1 cellular context compared by ENCODE assay signal in the genomic region with DNA sequence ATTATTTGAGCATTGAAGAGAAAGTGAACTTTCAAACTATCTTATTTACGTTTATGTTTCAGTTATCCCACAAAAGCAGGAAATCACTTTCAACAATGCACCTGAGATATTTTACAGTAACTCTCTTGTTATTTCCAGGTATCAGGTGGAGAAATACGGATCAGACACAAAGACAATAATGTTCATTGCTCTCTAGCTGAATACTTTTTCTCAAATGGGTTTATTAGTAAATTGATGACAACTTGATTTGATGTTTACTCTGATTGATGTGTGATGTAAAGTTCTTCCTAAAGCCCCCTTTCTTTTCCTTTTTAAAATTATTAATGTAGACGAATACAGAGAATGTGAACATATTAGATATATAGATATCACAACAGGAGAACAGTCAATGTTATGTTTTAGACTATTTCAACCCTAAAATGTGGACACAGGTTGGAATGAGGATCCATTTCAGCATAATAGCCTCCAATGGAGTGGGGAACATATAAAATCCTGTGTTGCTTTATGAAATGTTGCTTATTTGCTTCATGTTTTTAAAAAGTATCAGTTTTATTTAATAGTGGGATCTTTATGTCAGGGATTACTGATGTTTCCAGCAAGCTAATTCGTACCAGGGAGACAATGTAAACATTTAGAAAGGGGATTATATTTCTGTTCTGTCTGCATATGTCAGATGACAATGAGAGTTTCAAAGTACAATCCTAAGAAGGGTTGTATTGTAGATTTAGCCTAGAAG.
TF ChIP-seq lines count a peak whose summit lies in the region.

No MANE protein-coding gene starts in this region.

TF ChIP-seq in HepG2, 621 proteins besides CTCF, POLR2A, EP300 and RAD21 (continued from another document):
- TF ChIP-seq, protein P1, sequence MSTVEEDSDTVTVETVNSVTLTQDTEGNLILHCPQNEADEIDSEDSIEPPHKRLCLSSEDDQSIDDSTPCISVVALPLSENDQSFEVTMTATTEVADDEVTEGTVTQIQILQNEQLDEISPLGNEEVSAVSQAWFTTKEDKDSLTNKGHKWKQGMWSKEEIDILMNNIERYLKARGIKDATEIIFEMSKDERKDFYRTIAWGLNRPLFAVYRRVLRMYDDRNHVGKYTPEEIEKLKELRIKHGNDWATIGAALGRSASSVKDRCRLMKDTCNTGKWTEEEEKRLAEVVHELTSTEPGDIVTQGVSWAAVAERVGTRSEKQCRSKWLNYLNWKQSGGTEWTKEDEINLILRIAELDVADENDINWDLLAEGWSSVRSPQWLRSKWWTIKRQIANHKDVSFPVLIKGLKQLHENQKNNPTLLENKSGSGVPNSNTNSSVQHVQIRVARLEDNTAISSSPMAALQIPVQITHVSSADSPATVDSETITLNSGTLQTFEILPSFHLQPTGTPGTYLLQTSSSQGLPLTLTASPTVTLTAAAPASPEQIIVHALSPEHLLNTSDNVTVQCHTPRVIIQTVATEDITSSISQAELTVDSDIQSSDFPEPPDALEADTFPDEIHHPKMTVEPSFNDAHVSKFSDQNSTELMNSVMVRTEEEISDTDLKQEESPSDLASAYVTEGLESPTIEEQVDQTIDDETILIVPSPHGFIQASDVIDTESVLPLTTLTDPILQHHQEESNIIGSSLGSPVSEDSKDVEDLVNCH (CRISPR knock-in tag; IDR thresholded peaks at IDR 0.05) = no peak
- TF ChIP-seq RELA (CRISPR knock-in tag; IDR thresholded peaks at IDR 0.05) (no peak), U2AF2 (IDR thresholded peaks at IDR 0.05; ENCODE audit: low read depth, low read length) (0 out of 2 replicates have a peak, but pooled peaks have one; percentile 58), CAMTA2 (CRISPR knock-in tag; IDR thresholded peaks at IDR 0.05; ENCODE audit: borderline replicate concordance) (no peak), TERF1 (CRISPR knock-in tag; IDR thresholded peaks at IDR 0.05) (no peak), XBP1 (CRISPR knock-in tag; IDR thresholded peaks at IDR 0.05) (no peak), PBX3 (CRISPR knock-in tag; IDR thresholded peaks at IDR 0.05; ENCODE audit: borderline replicate concordance) (no peak), HNRNPUL1 (IDR thresholded peaks at IDR 0.05; ENCODE audit: low read depth, low read length) (peak; percentile 87), FOXK2 (IDR thresholded peaks at IDR 0.05) (no peak), ZFAT (CRISPR knock-in tag; conservative IDR thresholded peaks at IDR 0.05) (no peak)
